In the genomic region with DNA sequence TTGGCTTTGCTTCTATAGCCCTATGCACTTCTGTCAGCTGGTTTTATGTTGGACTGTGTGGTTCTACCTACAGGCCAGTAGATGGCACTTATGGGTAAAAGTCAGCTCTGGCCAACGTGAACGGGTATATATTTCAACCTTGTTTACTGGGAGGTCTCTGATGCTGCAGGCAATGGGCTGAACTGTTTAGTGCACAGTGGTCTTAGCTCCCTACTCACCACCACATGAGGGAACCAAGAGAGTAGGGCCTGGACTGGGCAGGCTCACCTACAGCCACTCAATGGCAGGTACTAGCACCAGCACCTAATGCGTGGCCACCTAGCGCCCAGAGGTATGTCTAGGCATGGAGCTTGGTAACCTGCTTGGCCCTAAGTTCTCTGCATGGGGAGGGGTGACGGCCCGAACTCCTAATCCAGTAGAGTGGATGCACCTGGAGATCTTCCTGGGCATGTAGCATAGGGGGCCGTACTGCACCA, we compare ENCODE assay signal across 8 cellular contexts.
DNase-seq lines count a peak whose midpoint lies in the region; ATAC-seq and TF ChIP-seq lines count a peak whose summit lies in the region.

No MANE protein-coding gene starts in this region.

- no peak for TF ChIP-seq POLR2A in GM18505 (IDR thresholded peaks at IDR 0.05; ENCODE audit: borderline replicate concordance, extremely low read depth, insufficient read depth, insufficient read length)

- CTCF ChIA-PET in activated CD4-positive, alpha-beta T cell treated with anti-CD3 and anti-CD28 coated beads for 36 hours (lab: Charles Lee) = interaction anchor here (1.5 kb wide), 1 partner anchor 12 kb away, joined by 4 read pairs; no protein-coding TSS in a partner anchor

- no peak overlapping the region for H3K27ac Mint-ChIP-seq in activated CD4-positive, alpha-beta T cell treated with anti-CD3 and anti-CD28 coated beads for 36 hours
- H3K27ac Mint-ChIP-seq in activated CD4-positive, alpha-beta T cell treated with anti-CD3 and anti-CD28 coated beads, Interleukin-2, amount 10 ng/mL, durations not matched to agents 24 days and 14 days = no peak overlapping the region
- H3K27ac Mint-ChIP-seq in memory B cell = no peak overlapping the region

- H3K36me3 ChIP-seq in MM.1S (replicated peaks; ENCODE audit: insufficient read depth, low read length) (no peaks in the 10 kb centered on the region), WERI-Rb-1 (no peaks in the 10 kb centered on the region)

- peaks cover 5% of the 10 kb centered on the region; the same call in 1 of the 2 replicates for H3K4me1 ChIP-seq in MM.1S (ENCODE audit: low read length)

- POLR2A ChIA-PET in activated CD4-positive, alpha-beta T cell treated with anti-CD3 and anti-CD28 coated beads for 36 hours (lab: Charles Lee) = no interaction called here

- H3K27me3 Mint-ChIP-seq in activated CD4-positive, alpha-beta T cell treated with anti-CD3 and anti-CD28 coated beads for 36 hours = no peaks in the 10 kb centered on the region
- H3K27me3 Mint-ChIP-seq in activated CD4-positive, alpha-beta T cell treated with anti-CD3 and anti-CD28 coated beads, Interleukin-2, amount 10 ng/mL, durations not matched to agents 24 days and 14 days = peaks cover 3% of the 10 kb centered on the region
- H3K27me3 Mint-ChIP-seq in memory B cell = no peaks in the 10 kb centered on the region

- H3K4me2 ChIP-seq in MM.1S (ENCODE audit: low read depth, low read length) = no peak overlapping the region

- no peak overlapping the region for H3K4me3 ChIP-seq in MM.1S (ENCODE audit: low read length)
- no peak overlapping the region for H3K4me3 ChIP-seq in WERI-Rb-1 (ENCODE audit: low read depth, low read length)

- no peaks in the 10 kb centered on the region for H3K9me2 ChIP-seq in MM.1S (replicated peaks; ENCODE audit: insufficient read depth, low read length)

- no peaks in the 10 kb centered on the region for H4K20me1 ChIP-seq in MM.1S (ENCODE audit: insufficient read depth, low read length)

- H3K27me3 ChIP-seq in MM.1S (replicated peaks; ENCODE audit: insufficient read depth, low read length) (no peaks in the 10 kb centered on the region), WERI-Rb-1 (ENCODE audit: insufficient read depth, low read depth, severe bottlenecking) (no peaks in the 10 kb centered on the region)

- no peaks in the 10 kb centered on the region for H3K9me3 Mint-ChIP-seq in activated CD4-positive, alpha-beta T cell treated with anti-CD3 and anti-CD28 coated beads for 36 hours (ENCODE audit: low read depth)
- H3K9me3 Mint-ChIP-seq in activated CD4-positive, alpha-beta T cell treated with anti-CD3 and anti-CD28 coated beads, Interleukin-2, amount 10 ng/mL, durations not matched to agents 24 days and 14 days = no peaks in the 10 kb centered on the region
- H3K9me3 Mint-ChIP-seq in memory B cell = peaks cover 2% of the 10 kb centered on the region

- H2AFZ ChIP-seq in MM.1S (ENCODE audit: low read length) = no peak overlapping the region

- no peak overlapping the region for H3K4me3 Mint-ChIP-seq in activated CD4-positive, alpha-beta T cell treated with anti-CD3 and anti-CD28 coated beads for 36 hours
- no peak overlapping the region for H3K4me3 Mint-ChIP-seq in activated CD4-positive, alpha-beta T cell treated with anti-CD3 and anti-CD28 coated beads, Interleukin-2, amount 10 ng/mL, durations not matched to agents 24 days and 14 days
- no peak overlapping the region for H3K4me3 Mint-ChIP-seq in memory B cell

- peak; percentile 72 for ATAC-seq in activated CD4-positive, alpha-beta T cell treated with anti-CD3 and anti-CD28 coated beads for 36 hours
- ATAC-seq in memory B cell (ENCODE audit: low read depth) (peak; percentile 53), GM18505 (IDR thresholded peaks at IDR 0.05; ENCODE audit: unreplicated experiment) (no peak)

- no peaks in the 10 kb centered on the region for H3K79me2 ChIP-seq in MM.1S (ENCODE audit: low read length)

- TF ChIP-seq CTCF in MM.1S (IDR thresholded peaks at IDR 0.05; ENCODE audit: low read length) (peak; percentile 49), WERI-Rb-1 (IDR thresholded peaks at IDR 0.05; ENCODE audit: low read depth, low read length) (peak; percentile 55)

- H3K9me3 ChIP-seq in MM.1S (replicated peaks; ENCODE audit: insufficient read depth, low read length) (no peaks in the 10 kb centered on the region), WERI-Rb-1 (ENCODE audit: severe bottlenecking) (no peaks in the 10 kb centered on the region)

- intact Hi-C loops in activated CD4-positive, alpha-beta T cell treated with anti-CD3 and anti-CD28 coated beads for 36 hours (cut with DNase I, micrococcal nuclease) = loop anchor here (1.0 to 5.0 kb wide), 3 partner anchors 360 to 614 kb away; no protein-coding TSS in a partner anchor
- intact Hi-C loops in activated CD4-positive, alpha-beta T cell treated with anti-CD3 and anti-CD28 coated beads, Interleukin-2, amount 10 ng/mL, durations not matched to agents 24 days and 14 days (cut with micrococcal nuclease) = loop anchor here (2.0 kb wide), 1 partner anchor 613 kb away; no protein-coding TSS in a partner anchor

- H3F3A ChIP-seq in MM.1S (ENCODE audit: insufficient read depth, low read length) = no peaks in the 10 kb centered on the region

- H3K36me3 Mint-ChIP-seq in activated CD4-positive, alpha-beta T cell treated with anti-CD3 and anti-CD28 coated beads for 36 hours (ENCODE audit: low read depth) = no peaks in the 10 kb centered on the region
- H3K36me3 Mint-ChIP-seq in activated CD4-positive, alpha-beta T cell treated with anti-CD3 and anti-CD28 coated beads, Interleukin-2, amount 10 ng/mL, durations not matched to agents 24 days and 14 days (ENCODE audit: low read depth) = no peaks in the 10 kb centered on the region
- no peaks in the 10 kb centered on the region for H3K36me3 Mint-ChIP-seq in memory B cell

- DNase-seq in activated CD4-positive, alpha-beta T cell treated with anti-CD3 and anti-CD28 coated beads for 36 hours = peak; percentile 7
- DNase-seq in activated CD4-positive, alpha-beta T cell treated with anti-CD3 and anti-CD28 coated beads, Interleukin-2, amount 10 ng/mL, durations not matched to agents 24 days and 14 days = no peak
- DNase-seq in HCEC 1CT (peak; percentile 31), MM.1S (peak; percentile 57), WERI-Rb-1 (peak; percentile 40), memory B cell (ENCODE audit: low spot score in 2 of 2) (no peak)
- DNase-seq in NK-92 treated with Interleukin-12 subunit alpha and Interleukin-12 subunit beta, amount 100 ng/mL, for 24 hours (lab: John Stamatoyannopoulos, UW) = no peak

- H3K4me1 Mint-ChIP-seq in activated CD4-positive, alpha-beta T cell treated with anti-CD3 and anti-CD28 coated beads for 36 hours = no peaks in the 10 kb centered on the region
- H3K4me1 Mint-ChIP-seq in activated CD4-positive, alpha-beta T cell treated with anti-CD3 and anti-CD28 coated beads, Interleukin-2, amount 10 ng/mL, durations not matched to agents 24 days and 14 days = no peaks in the 10 kb centered on the region
- H3K4me1 Mint-ChIP-seq in memory B cell = no peaks in the 10 kb centered on the region

- no peak overlapping the region for H3K27ac ChIP-seq in MM.1S (ENCODE audit: low read length)
- no peak overlapping the region for H3K27ac ChIP-seq in WERI-Rb-1

- no peak overlapping the region for H3K9ac ChIP-seq in MM.1S (ENCODE audit: low read length)

Comparison
In these comparisons a context has a peak if more than half of its experiments do, and no peak if none do; other contexts are left out.
1. DNase-seq: peak in activated CD4-positive, alpha-beta T cell treated with anti-CD3 and anti-CD28 coated beads for 36 hours (single experiment), HCEC 1CT (single experiment), MM.1S (single experiment) and WERI-Rb-1 (single experiment); none in activated CD4-positive, alpha-beta T cell treated with anti-CD3 and anti-CD28 coated beads, Interleukin-2, amount 10 ng/mL, durations not matched to agents 24 days and 14 days (single experiment), memory B cell (0 of 2) and NK-92 treated with Interleukin-12 subunit alpha and Interleukin-12 subunit beta, amount 100 ng/mL, for 24 hours (single experiment).